ENCODE assay signal across 10 cellular contexts in the genomic region with DNA sequence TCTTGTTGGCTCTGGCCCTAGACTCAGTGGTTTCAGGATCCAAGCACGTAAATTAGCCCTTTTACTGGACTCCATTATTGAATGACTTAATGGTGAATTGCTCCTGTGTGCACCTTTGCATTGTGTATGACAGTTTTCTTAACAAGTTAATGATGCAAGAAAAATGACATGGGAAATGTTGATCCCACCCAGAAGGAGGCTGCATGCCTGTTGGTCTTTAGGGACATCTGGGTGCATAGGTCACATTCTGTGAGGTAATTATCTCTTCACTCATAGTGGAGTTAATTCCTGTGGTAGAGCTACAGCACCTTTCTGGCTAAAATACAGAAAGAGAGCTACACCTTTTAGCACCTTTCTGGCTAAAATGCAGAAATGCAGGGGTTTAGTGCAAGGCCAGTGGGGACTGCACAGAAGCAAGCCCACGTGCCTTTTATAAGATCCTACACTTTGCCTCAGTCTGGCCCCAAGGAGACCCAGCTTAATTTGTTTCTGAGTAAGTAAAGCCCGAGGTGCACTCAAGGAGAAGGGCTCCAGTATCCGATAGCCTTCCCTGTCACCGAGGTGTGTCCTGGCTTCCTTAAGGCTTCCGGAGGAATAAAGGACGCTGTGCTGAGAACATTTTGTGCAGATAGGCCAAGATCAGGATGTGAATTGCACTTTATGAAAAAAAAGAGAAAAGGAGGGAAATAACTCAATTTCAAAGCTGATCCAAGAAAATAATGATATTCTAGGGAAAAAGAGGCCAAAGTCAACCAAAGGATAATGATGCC. TPM values are rescaled to one million over a fixed set of nuclear protein-coding genes. Genes with fewer than 3 reads are reported as not detected.
"Had no signal": no experiment of that assay in that cellular context is flagged by ENCODE, and none has a peak within 500 bp of the region (broad histone marks: within the 10 kb centered on the region; RNA-seq: fewer than 3 reads in every experiment).

No MANE protein-coding gene starts in this region.

RNA-seq across cellular contexts. Expression of gene CDA, which starts 18.1 kb away (rescaled TPM):
- total RNA-seq: activated B cell treated with CpG ODN at 0.5 μM for 24 hours; activated CD8-positive, alpha-beta T cell treated with anti-CD3 and anti-CD28 coated beads for 36 hours; activated T-cell treated with anti-CD3 and anti-CD28 coated beads, Interleukin-2, amount 50 U/mL, for 4 hours; activated T-helper 17 cell treated with anti-CD3 and anti-CD28 coated beads, Interleukin-2, amount 50 U/mL, for 72 hours; body of pancreas; chondrocyte had no signal

RNA-seq across cellular contexts. Expression of gene FAM43B, which starts 54.6 kb away (rescaled TPM):
- total RNA-seq: activated B cell treated with CpG ODN at 0.5 μM for 24 hours; activated CD8-positive, alpha-beta T cell treated with anti-CD3 and anti-CD28 coated beads for 36 hours; activated T-helper 17 cell treated with anti-CD3 and anti-CD28 coated beads, Interleukin-2, amount 50 U/mL, for 72 hours; dermis blood vessel endothelial cell; foreskin keratinocyte; T-helper 17 cell had no signal
- polyA plus RNA-seq: aorta had no signal
